Comparison of ENCODE assay signal across 25 cellular contexts in the genomic region with DNA sequence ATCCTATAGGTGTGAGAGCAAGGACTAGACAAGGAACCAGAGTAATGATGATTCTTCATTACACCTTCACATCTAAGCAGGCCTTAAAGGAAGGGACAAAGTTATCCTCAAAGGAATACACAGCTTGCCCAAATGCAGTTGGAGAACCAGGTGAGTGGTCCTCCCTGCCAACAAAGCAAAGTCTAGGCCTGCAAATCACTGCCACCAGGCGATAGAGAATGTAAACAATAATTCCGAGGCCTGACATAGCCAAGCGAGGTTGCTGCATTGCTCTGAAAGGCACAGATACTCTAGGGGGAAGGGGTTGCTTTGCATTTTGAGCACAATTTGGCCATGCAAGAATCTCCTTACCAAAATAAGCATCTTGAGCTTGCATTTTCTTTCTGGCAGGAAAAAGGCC.
"Had no signal": no experiment of that assay in that cellular context is flagged by ENCODE, and none has a peak within 500 bp of the region (broad histone marks: within the 10 kb centered on the region; RNA-seq: fewer than 3 reads in every experiment).

No MANE protein-coding gene starts in this region.

- DNase-seq: activated CD4-positive, alpha-beta T cell treated with anti-CD3 and anti-CD28 coated beads for 1 hour; activated CD4-positive, alpha-beta T cell treated with anti-CD3 and anti-CD28 coated beads, Interleukin-2, amount 50 U/mL, for 1 hour; activated CD8-positive, alpha-beta T cell treated with anti-CD3 and anti-CD28 coated beads, Interleukin-2, amount 10 ng/mL, durations not matched to agents 7 days and 5 days; aorta; central memory CD4-positive, alpha-beta T cell; dorsolateral prefrontal cortex; effector memory CD8-positive, alpha-beta T cell; esophagus squamous epithelium; gastrocnemius medialis; lower lobe of right lung; ovary; stimulated activated CD4-positive, alpha-beta T cell treated with anti-CD3 and anti-CD28 coated beads, Interleukin-4, amount 100 ng/mL, for 4 hours; substantia nigra; T-cell; thyroid gland; WERI-Rb-1 had no signal

- H3K4me1 ChIP-seq: prostate gland, thyroid gland had no signal

- H3K27me3 ChIP-seq: dorsolateral prefrontal cortex, esophagus squamous epithelium, gastrocnemius medialis, neutrophil, ovary, thyroid gland had no signal

- H3K27me3 Mint-ChIP-seq: effector memory CD8-positive, alpha-beta T cell; stimulated activated naive CD8-positive, alpha-beta T cell treated with anti-CD3 and anti-CD28 coated beads, Interleukin-15, Interleukin-2, amounts not matched to agents 100 ng/mL and 50 ng/mL, for 24 hours; T-cell had no signal

- H3K9me3 ChIP-seq: esophagus squamous epithelium, gastrocnemius medialis, lower lobe of right lung, neutrophil, ovary, prostate gland, thyroid gland had no signal

- H3K4me1 Mint-ChIP-seq: T-cell had no signal

- H3K27ac ChIP-seq: dorsolateral prefrontal cortex, esophagus squamous epithelium, gastrocnemius medialis, lower lobe of right lung, neutrophil, ovary, prostate gland, thyroid gland, WERI-Rb-1 had no signal

- H3K36me3 ChIP-seq: esophagus squamous epithelium, gastrocnemius medialis, lower lobe of right lung, neutrophil, ovary, prostate gland, thyroid gland, WERI-Rb-1 had no signal

- ATAC-seq: activated CD8-positive, alpha-beta T cell treated with anti-CD3 and anti-CD28 coated beads, Interleukin-2, amount 10 ng/mL, durations not matched to agents 7 days and 5 days; activated naive CD4-positive, alpha-beta T cell treated with anti-CD3 and anti-CD28 coated beads, Interleukin-2, amount 50 U/mL, for 72 hours; effector memory CD8-positive, alpha-beta T cell; gastrocnemius medialis; T-cell had no signal

- H3K27ac Mint-ChIP-seq: activated CD8-positive, alpha-beta T cell treated with anti-CD3 and anti-CD28 coated beads, Interleukin-2, amount 10 ng/mL, durations not matched to agents 7 days and 5 days; activated naive CD4-positive, alpha-beta T cell treated with anti-CD3 and anti-CD28 coated beads, Interleukin-2, amount 50 U/mL, for 72 hours; activated T-helper 1 cell treated with anti-CD3 and anti-CD28 coated beads, Interleukin-12 subunit alpha, Interleukin-12 subunit beta, Interleukin-2, Interleukin-4 antibody, amounts not matched to agents 30 ng/mL and 10 ng/mL and 1 ng/mL, durations not matched to agents 14 hours and 24 hours and 36 hours; brain; effector memory CD8-positive, alpha-beta T cell; stimulated activated naive CD8-positive, alpha-beta T cell treated with anti-CD3 and anti-CD28 coated beads, Interleukin-15, Interleukin-2, amounts not matched to agents 100 ng/mL and 50 ng/mL, for 24 hours; T-cell; T-helper 2 cell treated with Interferon-gamma antibody and Interleukin-4, amounts not matched to agents 5 μg/mL and 100 μg/mL, for 36 hours had no signal

- FAIRE-seq: colon had no signal

- H3K4me3 ChIP-seq: dorsolateral prefrontal cortex, esophagus squamous epithelium, gastrocnemius medialis, lower lobe of right lung, ovary, prostate gland, thyroid gland had no signal

- H3K4me3 Mint-ChIP-seq: activated CD8-positive, alpha-beta T cell treated with anti-CD3 and anti-CD28 coated beads, Interleukin-2, amount 10 ng/mL, durations not matched to agents 7 days and 5 days; activated T-helper 1 cell treated with anti-CD3 and anti-CD28 coated beads, Interleukin-12 subunit alpha, Interleukin-12 subunit beta, Interleukin-2, Interleukin-4 antibody, amounts not matched to agents 30 ng/mL and 10 ng/mL and 1 ng/mL, durations not matched to agents 14 hours and 24 hours and 36 hours; brain; effector memory CD8-positive, alpha-beta T cell; nephron; stimulated activated naive CD8-positive, alpha-beta T cell treated with anti-CD3 and anti-CD28 coated beads, Interleukin-15, Interleukin-2, amounts not matched to agents 100 ng/mL and 50 ng/mL, for 24 hours; T-cell; T-helper 2 cell treated with Interferon-gamma antibody and Interleukin-4, amounts not matched to agents 5 μg/mL and 100 μg/mL, for 36 hours had no signal

- H3K36me3 Mint-ChIP-seq: brain, T-cell had no signal

- H3K9me3 Mint-ChIP-seq: nephron had no signal
